ENCODE assay signal across 20 cellular contexts in the genomic region with DNA sequence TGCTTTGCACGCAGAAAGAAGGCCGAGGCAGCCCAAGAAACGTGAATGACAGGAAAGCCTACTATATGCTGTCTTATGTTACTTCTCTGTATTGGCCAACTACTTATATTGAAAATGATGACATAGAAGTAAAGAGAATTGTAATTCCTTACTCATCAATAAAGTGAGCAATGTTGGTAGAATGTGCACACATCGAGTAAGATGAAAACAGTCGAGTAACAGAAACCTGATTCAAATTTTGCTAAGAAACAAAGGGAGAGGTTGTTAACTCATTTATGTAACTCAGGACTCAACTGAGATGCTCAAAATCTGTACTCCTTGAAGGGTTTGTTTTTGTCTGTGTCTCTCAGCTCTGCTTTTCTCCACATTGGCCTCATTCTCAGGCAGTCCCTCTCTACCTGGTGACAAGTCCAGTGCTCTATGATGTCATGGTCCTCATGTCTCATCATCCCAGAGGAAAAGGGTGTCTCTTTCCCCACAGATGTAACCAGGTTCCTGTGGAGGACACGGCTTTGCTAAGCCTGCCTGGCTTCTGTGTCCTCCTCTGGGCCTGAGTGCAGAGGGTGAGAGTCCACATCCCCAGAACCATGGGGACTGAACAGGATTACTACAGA.
"Had no signal": no experiment of that assay in that cellular context is flagged by ENCODE, and none has a peak within 500 bp of the region (broad histone marks: within the 10 kb centered on the region; RNA-seq: fewer than 3 reads in every experiment).

No MANE protein-coding gene starts in this region.

- H3K4me1 Mint-ChIP-seq: activated naive CD4-positive, alpha-beta T cell treated with anti-CD3 and anti-CD28 coated beads, Interleukin-2, amount 50 U/mL, for 24 hours; WTC11 had no signal

- H3K9me3 ChIP-seq: breast epithelium had no signal

- H3K4me3 Mint-ChIP-seq: activated CD4-positive, alpha-beta T cell treated with anti-CD3 and anti-CD28 coated beads, Interleukin-2, amount 10 ng/mL, durations not matched to agents 24 days and 14 days; activated CD8-positive, alpha-beta T cell treated with anti-CD3 and anti-CD28 coated beads for 36 hours; activated naive CD4-positive, alpha-beta T cell treated with anti-CD3 and anti-CD28 coated beads, Interleukin-2, amount 50 U/mL, for 24 hours; T-helper 17 cell; WTC11 had no signal

- H3K27ac ChIP-seq: breast epithelium, PC-9 had no signal

- H3K9me3 Mint-ChIP-seq: activated CD4-positive, alpha-beta T cell treated with anti-CD3 and anti-CD28 coated beads, Interleukin-2, amount 10 ng/mL, durations not matched to agents 24 days and 14 days; activated CD8-positive, alpha-beta T cell treated with anti-CD3 and anti-CD28 coated beads for 36 hours; activated naive CD4-positive, alpha-beta T cell treated with anti-CD3 and anti-CD28 coated beads, Interleukin-2, amount 50 U/mL, for 24 hours; WTC11 had no signal

- H3K27ac Mint-ChIP-seq: activated CD4-positive, alpha-beta T cell treated with anti-CD3 and anti-CD28 coated beads, Interleukin-2, amount 10 ng/mL, durations not matched to agents 24 days and 14 days; activated CD8-positive, alpha-beta T cell treated with anti-CD3 and anti-CD28 coated beads for 36 hours; activated naive CD4-positive, alpha-beta T cell treated with anti-CD3 and anti-CD28 coated beads, Interleukin-2, amount 50 U/mL, for 24 hours; T-helper 17 cell; WTC11 had no signal

- H3K4me3 ChIP-seq: breast epithelium, PC-9 had no signal

- DNase-seq: activated CD4-positive, alpha-beta T cell treated with anti-CD3 and anti-CD28 coated beads, Interleukin-2, amount 10 ng/mL, durations not matched to agents 24 days and 14 days; activated CD4-positive, CD25-positive, alpha-beta regulatory T cell treated with anti-CD3 and anti-CD28 coated beads, Interleukin-2, amount 50 U/mL, for 72 hours; activated CD8-positive, alpha-beta memory T cell treated with anti-CD3 and anti-CD28 coated beads, Interleukin-2, amount 50 U/mL, for 4 hours; activated CD8-positive, alpha-beta T cell treated with anti-CD3 and anti-CD28 coated beads for 36 hours; aorta; central memory CD4-positive, alpha-beta T cell; MM.1S; NCI-H1105 treated with DMSO at 0.1 percent for 48 hours; NCI-H146; NCI-H187 treated with DMSO at 0.1 percent for 48 hours; NCI-H2081 treated with DMSO at 0.1 percent for 48 hours; NCI-H446; NCI-H524; SIG-M5; T-helper 17 cell; T-helper 9 cell had no signal

- ATAC-seq: T-helper 17 cell, WTC11 had no signal

- H2AFZ ChIP-seq: PC-9 had no signal

- H3K36me3 ChIP-seq: breast epithelium had no signal

- H3K36me3 Mint-ChIP-seq: activated naive CD4-positive, alpha-beta T cell treated with anti-CD3 and anti-CD28 coated beads, Interleukin-2, amount 50 U/mL, for 24 hours; WTC11 had no signal

- H3K4me2 ChIP-seq: PC-9 had no signal

- H3K4me1 ChIP-seq: breast epithelium had no signal
